ENCODE assay signal across 11 cellular contexts in the genomic region with DNA sequence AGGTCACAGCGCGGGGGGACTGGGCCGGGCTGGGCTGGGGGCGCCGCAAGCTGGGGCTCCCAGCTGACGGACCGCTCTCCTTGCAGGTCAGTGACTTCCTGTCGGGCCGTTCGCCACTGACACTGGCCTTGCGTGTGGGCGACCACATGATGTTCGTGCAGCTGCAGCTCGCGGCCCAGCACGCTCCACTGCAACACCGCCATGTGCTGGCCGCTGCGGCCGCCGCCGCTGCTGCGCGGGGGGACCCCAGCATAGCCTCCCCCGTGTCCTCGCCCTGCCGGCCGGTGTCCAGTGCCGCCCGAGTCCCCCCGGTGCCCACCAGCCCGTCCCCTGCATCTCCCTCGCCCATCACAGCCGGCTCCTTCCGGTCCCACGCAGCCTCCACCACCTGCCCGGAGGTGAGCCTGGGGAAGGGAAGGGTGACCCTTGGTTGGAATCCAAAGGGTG. TPM values are rescaled to one million over a fixed set of nuclear protein-coding genes. Genes with fewer than 3 reads are reported as not detected.
DNase-seq lines count a peak whose midpoint lies in the region; ATAC-seq and TF ChIP-seq lines count a peak whose summit lies in the region.
"Had no signal": no experiment of that assay in that cellular context is flagged by ENCODE, and none has a peak within 500 bp of the region (broad histone marks: within the 10 kb centered on the region; RNA-seq: fewer than 3 reads in every experiment).

No MANE protein-coding gene starts in this region.

- no peak for DNase-seq in A673 (ENCODE audit: low spot score)
- no peak for DNase-seq in PC-3
- no peak for DNase-seq in epithelial cell of prostate (ENCODE audit: low read depth, low spot score)
- no peak for DNase-seq in neural crest cell (ENCODE audit: low read depth, low spot score)
- DNase-seq in NOMO-1 (lab: John Stamatoyannopoulos, UW; ENCODE audit: unreplicated experiment in 2 of 2), result no peak
- DNase-seq in amniotic stem cell (lab: John Stamatoyannopoulos, UW), result no peak
- DNase-seq: cortex of kidney, DMS153, MG63 had no signal

- no TSS peak for BruUV-seq in A673 (replicated peaks; lab: Mats Ljungman, UMichigan)
- BruUV-seq in PC-3 (replicated peaks; lab: Mats Ljungman, UMichigan), result no TSS peak

- H3K27ac ChIP-seq in A673 (ENCODE audit: low read depth, low read length, poor library complexity, severe bottlenecking) (peak overlapping the region; percentile 96), PC-3 (ENCODE audit: low read length) (peak overlapping the region; percentile 94), epithelial cell of prostate (peak overlapping the region; percentile 99)

- peaks cover 9% of the 10 kb centered on the region for H3F3A ChIP-seq in PC-3 (ENCODE audit: low read length, unreplicated experiment)

- H3K27ac Mint-ChIP-seq in neural crest cell (ENCODE audit: unreplicated experiment), result no peak overlapping the region

- no peak for ATAC-seq in PC-3
- no peak for ATAC-seq in GM19324 (IDR thresholded peaks at IDR 0.05; ENCODE audit: low FRiP score, unreplicated experiment)
- ATAC-seq in HG03460 (IDR thresholded peaks at IDR 0.05; ENCODE audit: unreplicated experiment), result no peak

- intact Hi-C loops in A673 (cut with micrococcal nuclease; ENCODE audit: unreplicated experiment), result no loop called here
- intact Hi-C loops in PC-3 (cut with micrococcal nuclease), result no loop called here

- CTCF ChIA-PET in A673 (lab: Charles Lee) (no interaction called here), PC-3 (lab: Charles Lee) (interaction anchor here (1.7 kb wide), 1 partner anchor 12 kb away, joined by 13 read pairs; no protein-coding TSS in a partner anchor)

- H3K9me3 ChIP-seq in A673 (ENCODE audit: low read depth, low read length, poor library complexity, severe bottlenecking) (no peaks in the 10 kb centered on the region), PC-3 (ENCODE audit: low read length) (no peaks in the 10 kb centered on the region)
- H3K9me3 ChIP-seq: MG63 had no signal

- no peak overlapping the region for H3K9ac ChIP-seq in PC-3 (ENCODE audit: low read length)

- peaks cover 20% of the 10 kb centered on the region for H3K4me1 Mint-ChIP-seq in neural crest cell

- H3K4me3 ChIP-seq in A673 (ENCODE audit: low read depth, low read length, poor library complexity, severe bottlenecking) (peak overlapping the region; percentile 96), PC-3 (ENCODE audit: low read length) (no peak overlapping the region)

- H3K27me3 ChIP-seq in A673 (replicated peaks; ENCODE audit: insufficient read depth, low read depth, low read length, poor library complexity) (no peaks in the 10 kb centered on the region), PC-3 (ENCODE audit: low read length) (no peaks in the 10 kb centered on the region)
- H3K27me3 ChIP-seq: MG63 had no signal

- H3K27me3 Mint-ChIP-seq in neural crest cell (ENCODE audit: low read depth), result peaks cover 16% of the 10 kb centered on the region

- TF ChIP-seq CTCF in A673 (conservative IDR thresholded peaks at IDR 0.05; ENCODE audit: low read depth, low read length), result no peak
- TF ChIP-seq CTCF in PC-3 (conservative IDR thresholded peaks at IDR 0.05; ENCODE audit: low read depth, low read length), result no peak
- TF ChIP-seq CTCF in neural crest cell (conservative IDR thresholded peaks at IDR 0.05), result no peak

- H2AFZ ChIP-seq in PC-3 (ENCODE audit: low read length), result no peak overlapping the region

- H3K4me2 ChIP-seq in PC-3 (ENCODE audit: low read length), result 0 out of 2 replicates have a peak overlapping the region, but pooled peaks have one; percentile 97

- H3K36me3 ChIP-seq in A673 (ENCODE audit: insufficient read depth, low read length, poor library complexity, severe bottlenecking) (peaks cover 62% of the 10 kb centered on the region), PC-3 (ENCODE audit: low read depth, low read length) (peaks cover 45% of the 10 kb centered on the region)

- no peaks in the 10 kb centered on the region for H3K9me2 ChIP-seq in PC-3 (replicated peaks; ENCODE audit: low read length)

- H3K9me3 Mint-ChIP-seq in neural crest cell, result no peaks in the 10 kb centered on the region

- H3K36me3 Mint-ChIP-seq in neural crest cell (ENCODE audit: low read depth), result peaks cover 16% of the 10 kb centered on the region

- peaks cover 8% of the 10 kb centered on the region for H4K20me1 ChIP-seq in PC-3 (ENCODE audit: low read length)

- POLR2A ChIA-PET in A673 (lab: Charles Lee; ENCODE audit: low non-redundant PET), result no interaction called here
- POLR2A ChIA-PET in PC-3 (lab: Charles Lee; ENCODE audit: unreplicated experiment), result interaction anchor here (1.9 kb wide), 1 partner anchor 15 kb away, joined by 29 read pairs; a partner anchor contains a TSS

- peak overlapping the region; percentile 80 for H3K4me3 Mint-ChIP-seq in neural crest cell

- peaks cover 56% of the 10 kb centered on the region for H3K79me2 ChIP-seq in PC-3 (ENCODE audit: low read length)

- H3K4me1 ChIP-seq in A673 (ENCODE audit: insufficient read depth, low read length, poor library complexity, severe bottlenecking), result peaks cover 59% of the 10 kb centered on the region
- H3K4me1 ChIP-seq in PC-3 (ENCODE audit: insufficient read depth, low read length), result peaks cover 18% of the 10 kb centered on the region

RNA-seq across cellular contexts. Expression of a gene that starts 5.7 kb away (rescaled TPM):
- 156 and 169 TPM in 2 replicates for total RNA-seq in A673 (2021)
- total RNA-seq in PC-3 (2014; rRNA removed), result 17.3 and 41.8 TPM in 2 replicates
- 177 and 187 TPM in 2 replicates for total RNA-seq in neural crest cell

RNA-seq across cellular contexts. Expression of a gene that starts 12.6 kb away (rescaled TPM):
- total RNA-seq in A673 (2021), result 237 and 250 TPM in 2 replicates
- total RNA-seq in PC-3 (2014; rRNA removed), result 102 and 187 TPM in 2 replicates
- total RNA-seq in neural crest cell, result 140 and 141 TPM in 2 replicates

RNA-seq across cellular contexts. Expression of a gene that starts 15.0 kb away (rescaled TPM):
- total RNA-seq in A673 (2021), result 287 and 386 TPM in 2 replicates
- 136 and 197 TPM in 2 replicates for total RNA-seq in PC-3 (2014; rRNA removed)
- 414 and 421 TPM in 2 replicates for total RNA-seq in neural crest cell

RNA-seq across cellular contexts. Expression of a gene that starts 16.3 kb away (rescaled TPM):
- total RNA-seq in A673 (2021), result 13.3 and 15.0 TPM in 2 replicates
- total RNA-seq in PC-3 (2014; rRNA removed), result 3.3 and 6.3 TPM in 2 replicates
- 26.2 and 27.1 TPM in 2 replicates for total RNA-seq in neural crest cell

RNA-seq across cellular contexts. Expression of a gene that starts 21.2 kb away (rescaled TPM):
- 69.4 and 88.6 TPM in 2 replicates for total RNA-seq in A673 (2021)
- 110 and 133 TPM in 2 replicates for total RNA-seq in PC-3 (2014; rRNA removed)
- 33.3 and 36.6 TPM in 2 replicates for total RNA-seq in neural crest cell
